19 cellular contexts compared by ENCODE assay signal in genomic region chrX:132968282-132968681, GRCh38. TPM values are rescaled to one million over a fixed set of nuclear protein-coding genes. Genes with fewer than 3 reads are reported as not detected.
A peak's percentile ranks its signal among the peaks of the same experiment; 100 is the strongest.
DNase-seq lines count a peak whose midpoint lies in the region; ATAC-seq and TF ChIP-seq lines count a peak whose summit lies in the region.
"Had no signal": no experiment of that assay in that cellular context is flagged by ENCODE, and none has a peak within 500 bp of the region (broad histone marks: within the 10 kb centered on the region; RNA-seq: fewer than 3 reads in every experiment).

No MANE protein-coding gene starts in this region.

- H3K79me2 ChIP-seq in GM23338 (replicated peaks; ENCODE audit: insufficient read depth), result no peaks in the 10 kb centered on the region

- H3K9me3 Mint-ChIP-seq in GM23338 (no peaks in the 10 kb centered on the region), WTC11 (no peaks in the 10 kb centered on the region), neural crest cell (no peaks in the 10 kb centered on the region)
- H3K9me3 Mint-ChIP-seq in activated T-cell treated with anti-CD3 and anti-CD28 coated beads, Interleukin-2, amount 50 U/mL, for 72 hours, result no peaks in the 10 kb centered on the region
- H3K9me3 Mint-ChIP-seq: activated naive CD4-positive, alpha-beta T cell treated with anti-CD3 and anti-CD28 coated beads, Interleukin-2, amount 50 U/mL, for 72 hours; activated T-helper 1 cell treated with anti-CD3 and anti-CD28 coated beads, Interleukin-12 subunit alpha, Interleukin-12 subunit beta, Interleukin-2, Interleukin-4 antibody, amounts not matched to agents 30 ng/mL and 10 ng/mL and 1 ng/mL, durations not matched to agents 14 hours and 24 hours and 36 hours; stimulated activated naive CD8-positive, alpha-beta T cell treated with anti-CD3 and anti-CD28 coated beads, Interleukin-15, Interleukin-2, amounts not matched to agents 100 ng/mL and 50 ng/mL, for 24 hours had no signal

- CTCF ChIA-PET in WTC11 (lab: Charles Lee), result no interaction called here

- H3K36me3 Mint-ChIP-seq in GM23338 (ENCODE audit: low read depth) (no peaks in the 10 kb centered on the region), WTC11 (no peaks in the 10 kb centered on the region), neural crest cell (ENCODE audit: low read depth) (no peaks in the 10 kb centered on the region)
- no peaks in the 10 kb centered on the region for H3K36me3 Mint-ChIP-seq in activated T-cell treated with anti-CD3 and anti-CD28 coated beads, Interleukin-2, amount 50 U/mL, for 72 hours (ENCODE audit: insufficient read depth in 2 of 2)
- H3K36me3 Mint-ChIP-seq: activated naive CD4-positive, alpha-beta T cell treated with anti-CD3 and anti-CD28 coated beads, Interleukin-2, amount 50 U/mL, for 72 hours had no signal

- no peak overlapping the region for H2AFZ ChIP-seq in GM23338

- POLR2A ChIA-PET in WTC11 (lab: Charles Lee), result no interaction called here

- no peaks in the 10 kb centered on the region for H4K20me1 ChIP-seq in GM23338 (replicated peaks; ENCODE audit: insufficient read depth)

- ATAC-seq in GM23338 (peak; percentile 56; the same call in 2 of the 3 replicates), WTC11 (peak; percentile 38)
- no peak for ATAC-seq in activated T-cell treated with anti-CD3 and anti-CD28 coated beads, Interleukin-2, amount 50 U/mL, for 72 hours (replicated peaks in 1 of 2)
- ATAC-seq: activated CD4-positive, alpha-beta T cell treated with anti-CD3 and anti-CD28 coated beads for 36 hours; activated naive CD4-positive, alpha-beta T cell treated with anti-CD3 and anti-CD28 coated beads, Interleukin-2, amount 50 U/mL, for 72 hours; gastroesophageal sphincter had no signal

- H3K27ac Mint-ChIP-seq in GM23338, result no peak overlapping the region
- no peak overlapping the region for H3K27ac Mint-ChIP-seq in WTC11
- H3K27ac Mint-ChIP-seq in neural crest cell (ENCODE audit: unreplicated experiment), result no peak overlapping the region
- H3K27ac Mint-ChIP-seq in activated T-cell treated with anti-CD3 and anti-CD28 coated beads, Interleukin-2, amount 50 U/mL, for 72 hours, result no peak overlapping the region
- H3K27ac Mint-ChIP-seq: activated CD4-positive, alpha-beta T cell treated with anti-CD3 and anti-CD28 coated beads for 36 hours; activated naive CD4-positive, alpha-beta T cell treated with anti-CD3 and anti-CD28 coated beads, Interleukin-2, amount 50 U/mL, for 72 hours; activated T-helper 1 cell treated with anti-CD3 and anti-CD28 coated beads, Interleukin-12 subunit alpha, Interleukin-12 subunit beta, Interleukin-2, Interleukin-4 antibody, amounts not matched to agents 30 ng/mL and 10 ng/mL and 1 ng/mL, durations not matched to agents 14 hours and 24 hours and 36 hours; stimulated activated naive CD8-positive, alpha-beta T cell treated with anti-CD3 and anti-CD28 coated beads, Interleukin-15, Interleukin-2, amounts not matched to agents 100 ng/mL and 50 ng/mL, for 24 hours had no signal

- no peak overlapping the region for H3K27ac ChIP-seq in GM23338 (ENCODE audit: low read depth)
- H3K27ac ChIP-seq: gastroesophageal sphincter, tibial nerve had no signal

- H3F3A ChIP-seq in GM23338 (replicated peaks; ENCODE audit: low read depth), result no peaks in the 10 kb centered on the region

- H3K4me3 ChIP-seq in GM23338, result no peak overlapping the region
- H3K4me3 ChIP-seq: gastroesophageal sphincter, smooth muscle cell, tibial nerve had no signal

- TF ChIP-seq CTCF in GM23338 (conservative IDR thresholded peaks at IDR 0.05; ENCODE audit: low read depth in 2 of 2), result no peak
- no peak for TF ChIP-seq CTCF in WTC11 (IDR thresholded peaks at IDR 0.05)
- no peak for TF ChIP-seq CTCF in neural crest cell (conservative IDR thresholded peaks at IDR 0.05)

- peaks cover 9% of the 10 kb centered on the region; the same call in 2 of the 3 replicates for H3K4me1 Mint-ChIP-seq in GM23338
- H3K4me1 Mint-ChIP-seq in WTC11, result peaks cover 14% of the 10 kb centered on the region
- peaks cover 41% of the 10 kb centered on the region for H3K4me1 Mint-ChIP-seq in neural crest cell
- H3K4me1 Mint-ChIP-seq in activated T-cell treated with anti-CD3 and anti-CD28 coated beads, Interleukin-2, amount 50 U/mL, for 72 hours (ENCODE audit: low read depth), result no peaks in the 10 kb centered on the region
- H3K4me1 Mint-ChIP-seq: activated CD4-positive, alpha-beta T cell treated with anti-CD3 and anti-CD28 coated beads for 36 hours had no signal

- H3K4me3 Mint-ChIP-seq in GM23338, result no peak overlapping the region
- H3K4me3 Mint-ChIP-seq in WTC11, result no peak overlapping the region
- peak overlapping the region; percentile 2 for H3K4me3 Mint-ChIP-seq in neural crest cell
- no peak overlapping the region for H3K4me3 Mint-ChIP-seq in activated T-cell treated with anti-CD3 and anti-CD28 coated beads, Interleukin-2, amount 50 U/mL, for 72 hours
- H3K4me3 Mint-ChIP-seq: activated CD4-positive, alpha-beta T cell treated with anti-CD3 and anti-CD28 coated beads for 36 hours; activated T-helper 1 cell treated with anti-CD3 and anti-CD28 coated beads, Interleukin-12 subunit alpha, Interleukin-12 subunit beta, Interleukin-2, Interleukin-4 antibody, amounts not matched to agents 30 ng/mL and 10 ng/mL and 1 ng/mL, durations not matched to agents 14 hours and 24 hours and 36 hours; stimulated activated naive CD8-positive, alpha-beta T cell treated with anti-CD3 and anti-CD28 coated beads, Interleukin-15, Interleukin-2, amounts not matched to agents 100 ng/mL and 50 ng/mL, for 24 hours had no signal

- peaks cover 6% of the 10 kb centered on the region; the same call in 1 of the 2 replicates for H3K4me1 ChIP-seq in GM23338 (ENCODE audit: insufficient read depth)
- H3K4me1 ChIP-seq: gastroesophageal sphincter, tibial nerve had no signal

- H3K27me3 Mint-ChIP-seq in GM23338 (ENCODE audit: insufficient read depth, low read depth, poor library complexity) (peaks cover 4% of the 10 kb centered on the region), WTC11 (ENCODE audit: low read depth) (peaks cover 4% of the 10 kb centered on the region; the same call in 1 of the 2 replicates), neural crest cell (ENCODE audit: low read depth) (no peaks in the 10 kb centered on the region)
- peaks cover 72% of the 10 kb centered on the region for H3K27me3 Mint-ChIP-seq in activated T-cell treated with anti-CD3 and anti-CD28 coated beads, Interleukin-2, amount 50 U/mL, for 72 hours (ENCODE audit: low read depth)

- no peaks in the 10 kb centered on the region for H3K36me3 ChIP-seq in GM23338 (ENCODE audit: insufficient read depth)
- H3K36me3 ChIP-seq: gastroesophageal sphincter, tibial nerve had no signal

- no peaks in the 10 kb centered on the region for H3K27me3 ChIP-seq in GM23338 (ENCODE audit: insufficient read depth)
- H3K27me3 ChIP-seq: gastroesophageal sphincter had no signal

- no peaks in the 10 kb centered on the region for H3K9me2 ChIP-seq in GM23338 (ENCODE audit: insufficient read depth)

- DNase-seq in DMS53 (lab: John Stamatoyannopoulos, UW), result peak; percentile 73
- DNase-seq in GM23338 (ENCODE audit: low spot score), result peak; percentile 19
- no peak for DNase-seq in WTC11 (ENCODE audit: low spot score)
- DNase-seq in neural crest cell (ENCODE audit: low read depth, low spot score), result no peak
- DNase-seq in NCI-H1694 treated with DMSO at 0.1 percent for 48 hours (lab: John Stamatoyannopoulos, UW), result no peak
- no peak for DNase-seq in NAMALWA (ENCODE audit: low spot score)
- DNase-seq in activated T-cell treated with anti-CD3 and anti-CD28 coated beads, Interleukin-2, amount 50 U/mL, for 72 hours, result no peak
- DNase-seq: activated CD4-positive, alpha-beta T cell treated with anti-CD3 and anti-CD28 coated beads for 36 hours; effector CD4-positive, alpha-beta T cell; EL; NCI-H146; NCI-H524 treated with DMSO at 0.1 percent for 48 hours; stimulated activated CD4-positive, alpha-beta T cell treated with anti-CD3 and anti-CD28 coated beads, Interleukin-4, amount 100 ng/mL, for 1 hour had no signal

- no peak overlapping the region for H3K4me2 ChIP-seq in GM23338
- H3K4me2 ChIP-seq: smooth muscle cell had no signal

TF ChIP-seq in GM23338, 12 proteins besides CTCF, POLR2A, EP300 and RAD21 (continues in another document):
- no peak for TF ChIP-seq EZH2phosphoT487 (IDR thresholded peaks at IDR 0.05; ENCODE audit: unreplicated experiment)

TF ChIP-seq in WTC11, 78 proteins besides CTCF, POLR2A, EP300 and RAD21 (continues in another document):
- no peak for TF ChIP-seq FOXP1 (CRISPR knock-in tag; IDR thresholded peaks at IDR 0.05; ENCODE audit: borderline replicate concordance)
- TF ChIP-seq ELF4 (CRISPR knock-in tag; IDR thresholded peaks at IDR 0.05; ENCODE audit: low read depth), result no peak
- no peak for TF ChIP-seq KAT7 (CRISPR knock-in tag; IDR thresholded peaks at IDR 0.05; ENCODE audit: borderline replicate concordance)
- no peak for TF ChIP-seq ATF2 (CRISPR knock-in tag; IDR thresholded peaks at IDR 0.05; ENCODE audit: borderline replicate concordance, low read depth)
- TF ChIP-seq, protein P1, sequence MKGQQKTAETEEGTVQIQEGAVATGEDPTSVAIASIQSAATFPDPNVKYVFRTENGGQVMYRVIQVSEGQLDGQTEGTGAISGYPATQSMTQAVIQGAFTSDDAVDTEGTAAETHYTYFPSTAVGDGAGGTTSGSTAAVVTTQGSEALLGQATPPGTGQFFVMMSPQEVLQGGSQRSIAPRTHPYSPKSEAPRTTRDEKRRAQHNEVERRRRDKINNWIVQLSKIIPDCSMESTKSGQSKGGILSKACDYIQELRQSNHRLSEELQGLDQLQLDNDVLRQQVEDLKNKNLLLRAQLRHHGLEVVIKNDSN (CRISPR knock-in tag; IDR thresholded peaks at IDR 0.05), result no peak

RNA-seq across cellular contexts. Expression of gene HS6ST2, which starts 9.9 kb away (rescaled TPM):
- total RNA-seq in GM23338 (2014; rRNA removed; shearing (Covaris generic)), result 3.7 and 4.8 TPM in 2 replicates
- 0.82 and 0.85 TPM in 2 replicates for polyA plus RNA-seq in GM23338 (2016; fragmentation: Nextera tagmentation; extraction: Ambion mirVana)
- 6.9 to 8.1 TPM (median 7.3 TPM) in 3 replicates for total RNA-seq in WTC11 (2021)
- total RNA-seq in neural crest cell, result 13.9 and 14.2 TPM in 2 replicates
- total RNA-seq in activated T-cell treated with anti-CD3 and anti-CD28 coated beads, Interleukin-2, amount 50 U/mL, for 72 hours, result under 1 TPM; 0.12 to 0.19 TPM

Comparison
In these comparisons a context has a peak if more than half of its experiments do, and no peak if none do; other contexts are left out.
1. DNase-seq: peak in DMS53 (single experiment) and GM23338 (single experiment); none in WTC11 (single experiment), neural crest cell (single experiment), NCI-H1694 treated with DMSO at 0.1 percent for 48 hours (single experiment), NAMALWA (single experiment) and activated T-cell treated with anti-CD3 and anti-CD28 coated beads, Interleukin-2, amount 50 U/mL, for 72 hours (0 of 2).
2. ATAC-seq: peak in GM23338 (single experiment) and WTC11 (single experiment); none in activated T-cell treated with anti-CD3 and anti-CD28 coated beads, Interleukin-2, amount 50 U/mL, for 72 hours (0 of 2).